In the genomic region with DNA sequence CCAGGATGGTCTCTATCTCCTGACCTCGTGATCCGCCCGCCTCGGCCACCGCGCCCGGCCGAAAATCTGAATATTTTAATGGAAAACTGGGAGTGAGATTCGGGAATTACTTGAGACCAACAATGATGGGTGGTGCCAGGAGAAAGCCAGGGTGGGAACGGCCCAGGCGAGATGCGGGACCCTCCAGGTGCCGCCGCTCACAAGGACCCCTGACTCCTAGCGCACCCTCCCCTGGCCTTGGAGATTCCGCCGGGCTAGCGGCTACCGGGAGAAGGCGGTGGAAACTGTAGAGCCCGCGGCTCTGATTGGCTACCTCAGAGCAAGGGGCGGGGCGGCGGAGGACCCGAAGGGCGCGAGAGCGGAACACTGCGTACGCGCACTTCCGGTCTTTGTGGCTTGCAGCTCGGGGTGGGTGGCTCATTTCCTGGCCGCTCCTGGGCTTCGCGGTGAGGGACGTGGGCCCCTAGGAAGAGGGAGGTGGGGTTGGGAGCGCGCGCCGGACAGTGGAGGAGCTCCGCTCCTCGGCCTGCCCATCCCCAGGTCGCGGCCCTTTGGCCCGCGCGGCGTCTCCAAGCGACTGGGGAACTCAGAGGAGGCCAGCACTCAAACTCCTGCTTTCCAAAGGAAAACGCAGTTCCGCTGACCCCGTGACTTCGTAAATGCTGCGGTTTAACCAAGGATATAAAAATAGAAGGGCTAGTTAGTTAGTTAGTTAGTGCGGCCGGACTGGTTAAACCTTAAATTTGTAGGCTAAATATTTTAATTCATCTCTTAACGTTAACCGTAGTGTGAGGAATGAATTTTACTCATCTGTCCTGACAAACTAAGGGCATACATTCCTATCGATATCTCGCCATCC, we compare ENCODE assay signal across 8 cellular contexts. TPM values are rescaled to one million over a fixed set of nuclear protein-coding genes. Genes with fewer than 3 reads are reported as not detected.
A peak's percentile ranks its signal among the peaks of the same experiment; 100 is the strongest.
DNase-seq lines count a peak whose midpoint lies in the region; ATAC-seq and TF ChIP-seq lines count a peak whose summit lies in the region.

A gene (plus strand): TSS at position 371 of the 859 bp plus-strand sequence. CDS start 1,437 bp downstream, outside the sequence.

- peaks cover 2 to 9% of the 10 kb centered on the region in 2 donors for H3K4me1 ChIP-seq in mucosa of rectum (ENCODE audit: control insufficient read depth in 2 of 2, insufficient read depth in 2 of 2, low read length in 2 of 2)

- H3K27me3 ChIP-seq in mucosa of rectum (ENCODE audit: control insufficient read depth in 2 of 2, insufficient read depth in 2 of 2, low read length in 2 of 2), result no peaks in the 10 kb centered on the region

- peak within 1 kb of the TSS; percentile 95 to 100 (median 98) for H3K4me3 Mint-ChIP-seq in IgD-negative memory B cell

- peak within 1 kb of the TSS; percentile 91 to 98 for H3K4me3 ChIP-seq in mucosa of rectum (ENCODE audit: low read length in 2 of 2)

- H3K27me3 Mint-ChIP-seq in IgD-negative memory B cell, result no peaks in the 10 kb centered on the region

- peak; percentile 99 for ATAC-seq in GM21529 (IDR thresholded peaks at IDR 0.05; ENCODE audit: unreplicated experiment)

- H3K9ac ChIP-seq in mucosa of rectum (ENCODE audit: low read depth in 1 of 2, low read length in 2 of 2), result peak within 1 kb of the TSS; percentile 87 to 94

- TF ChIP-seq POLR2A in erythroblast (IDR thresholded peaks at IDR 0.05; ENCODE audit: low read length), result peak; percentile 95

- H3K9me3 Mint-ChIP-seq in IgD-negative memory B cell, result peaks cover 5 to 23% (median 11%) of the 10 kb centered on the region in 3 donors

- peaks cover 31 to 35% of the 10 kb centered on the region in 2 donors for H3K36me3 ChIP-seq in mucosa of rectum (ENCODE audit: control insufficient read depth in 2 of 2, insufficient read depth in 2 of 2, low read length in 2 of 2)

- peaks cover 23% of the 10 kb centered on the region for H3K36me3 Mint-ChIP-seq in IgD-negative memory B cell

- peaks cover 11 to 19% (median 17%) of the 10 kb centered on the region in 3 donors for H3K4me1 Mint-ChIP-seq in IgD-negative memory B cell

- peak within 1 kb of the TSS; percentile 99 for H3K27ac Mint-ChIP-seq in IgD-negative memory B cell

- no peaks in the 10 kb centered on the region for H3K9me3 ChIP-seq in mucosa of rectum (ENCODE audit: control insufficient read depth in 2 of 2, low read length in 2 of 2)

- H3K27ac ChIP-seq in mucosa of rectum (ENCODE audit: low read depth in 2 of 2, low read length in 2 of 2), result peak within 1 kb of the TSS; percentile 92 to 94

- DNase-seq in DMS 273 treated with DMSO at 0.1 percent for 48 hours (lab: John Stamatoyannopoulos, UW) (peak; percentile 84), OCI-M2 (lab: John Stamatoyannopoulos, UW; ENCODE audit: unreplicated experiment) (peak; percentile 70), erythroblast (lab: John Stamatoyannopoulos, UW) (peak; percentile 98)
- DNase-seq in activated T-cell treated with anti-CD3 and anti-CD28 coated beads, Interleukin-2, amount 50 U/mL, for 1 hour, result peak; percentile 93
- peak; percentile 97 for DNase-seq in stimulated activated CD8-positive, alpha-beta memory T cell treated with anti-CD3 and anti-CD28 coated beads, Interleukin-4, amount 100 ng/mL, for 48 hours

RNA-seq across cellular contexts. Expression of the gene that starts here (rescaled TPM):
- polyA plus RNA-seq in IgD-negative memory B cell, result 13.0 TPM

Comparison
In these comparisons a context has a peak if more than half of its experiments do, and no peak if none do; other contexts are left out.
1. Peak in every context shown above with its lines: DNase-seq, ATAC-seq, H3K4me3 ChIP-seq and H3K27ac ChIP-seq.